Comparison of ENCODE assay signal across 26 cellular contexts in genomic region chr9:117548556-117548955, GRCh38.
DNase-seq lines count a peak whose midpoint lies in the region; ATAC-seq, FAIRE-seq and TF ChIP-seq lines count a peak whose summit lies in the region.
"Had no signal": no experiment of that assay in that cellular context is flagged by ENCODE, and none has a peak within 500 bp of the region (broad histone marks: within the 10 kb centered on the region; RNA-seq: fewer than 3 reads in every experiment).

No MANE protein-coding gene starts in this region.

- H3K36me3 ChIP-seq in right lobe of liver (no peaks in the 10 kb centered on the region), HepG2 (replicated peaks in 1 of 2; ENCODE audit: control insufficient read depth in 1 of 2, insufficient read depth in 2 of 2, low read length in 2 of 2) (no peaks in the 10 kb centered on the region), iPS-20b (ENCODE audit: insufficient read depth, low read depth, low read length) (no peaks in the 10 kb centered on the region)
- H3K36me3 ChIP-seq: BE2C, Peyer's patch had no signal

- no peak overlapping the region for H2AFZ ChIP-seq in HepG2 (ENCODE audit: low read length)

- POLR2A ChIA-PET in HepG2 (lab: Yijun Ruan, JAX), result no interaction called here

- no peak overlapping the region for H3K4me3 Mint-ChIP-seq in T-helper 17 cell
- H3K4me3 Mint-ChIP-seq in activated naive CD4-positive, alpha-beta T cell treated with anti-CD3 and anti-CD28 coated beads for 36 hours, result no peak overlapping the region
- H3K4me3 Mint-ChIP-seq: CD14-positive monocyte; CD8-positive, alpha-beta memory T cell had no signal

- TF ChIP-seq POLR2A in right lobe of liver (IDR thresholded peaks at IDR 0.05) (no peak), HepG2 (IDR thresholded peaks at IDR 0.05; ENCODE audit: insufficient read depth in 1 of 2, low read depth in 2 of 2, low read length in 2 of 2) (no peak)

- intact Hi-C loops in right lobe of liver (cut with DNase I) (no loop called here), HepG2 (cut with micrococcal nuclease; ENCODE audit: unreplicated experiment) (no loop called here)
- intact Hi-C loops in activated naive CD4-positive, alpha-beta T cell treated with anti-CD3 and anti-CD28 coated beads for 36 hours (cut with micrococcal nuclease), result no loop called here

- in situ Hi-C loops in HepG2 (cut with HindIII; ENCODE audit: extremely low pct_ligation_motif_present, low pct_unique_long_range_greater_than_20kb), result no loop called here

- H3K27ac Mint-ChIP-seq in T-helper 17 cell, result no peak overlapping the region
- no peak overlapping the region for H3K27ac Mint-ChIP-seq in activated naive CD4-positive, alpha-beta T cell treated with anti-CD3 and anti-CD28 coated beads for 36 hours
- H3K27ac Mint-ChIP-seq: CD14-positive monocyte; CD8-positive, alpha-beta memory T cell had no signal

- peaks cover 4% of the 10 kb centered on the region for H3K27me3 Mint-ChIP-seq in T-helper 17 cell
- peaks cover 11% of the 10 kb centered on the region for H3K27me3 Mint-ChIP-seq in activated naive CD4-positive, alpha-beta T cell treated with anti-CD3 and anti-CD28 coated beads for 36 hours (ENCODE audit: low read depth)
- H3K27me3 Mint-ChIP-seq: CD8-positive, alpha-beta memory T cell had no signal

- WGBS in right lobe of liver (ENCODE audit: insufficient coverage, low coverage, low lambda C conversion rate, missing lambda C conversion rate), result 41% methylated on average over 2 of the region's 2 CpGs
- WGBS in HepG2 (ENCODE audit: low lambda C conversion rate), result 52% methylated on average over 2 of the region's 2 CpGs

- H3K27ac ChIP-seq in right lobe of liver, result peak overlapping the region in 1 of 3 donors; percentile 47
- no peak overlapping the region for H3K27ac ChIP-seq in HepG2 (ENCODE audit: extremely low read length, insufficient read depth, low read length)
- H3K27ac ChIP-seq in iPS-20b (ENCODE audit: low read length), result no peak overlapping the region
- H3K27ac ChIP-seq: HL-60, Peyer's patch, SK-N-MC had no signal

- no peaks in the 10 kb centered on the region for H3K27me3 ChIP-seq in right lobe of liver
- H3K27me3 ChIP-seq in HepG2 (ENCODE audit: control insufficient read depth in 1 of 2, insufficient read depth in 2 of 2, low read length in 2 of 2), result peaks cover 0 to 1% of the 10 kb centered on the region in 2 experiments; a peak in 2 of 5 replicates
- H3K27me3 ChIP-seq in iPS-20b (ENCODE audit: insufficient read depth, low read length), result no peaks in the 10 kb centered on the region
- H3K27me3 ChIP-seq: BE2C, Peyer's patch had no signal

- DNase-seq in DMS53 (lab: John Stamatoyannopoulos, UW) (peak; percentile 18), DMS53 treated with DMSO at 0.1 percent for 48 hours (lab: John Stamatoyannopoulos, UW; ENCODE audit: unreplicated experiment) (no peak), right lobe of liver (no peak), HepG2 (ENCODE audit: low spot score) (no peak), amniotic stem cell (lab: John Stamatoyannopoulos, UW) (no peak), T-helper 17 cell (no peak)
- no peak for DNase-seq in activated naive CD4-positive, alpha-beta T cell treated with anti-CD3 and anti-CD28 coated beads for 36 hours
- DNase-seq: 8988T; ACHN; BE2C; CD8-positive, alpha-beta memory T cell; DMS153; Karpas-422; NCI-H1092; NCI-H1417 treated with DMSO at 0.1 percent for 48 hours; NCI-H187 treated with DMSO at 0.1 percent for 48 hours; NCI-H748 treated with DMSO at 0.1 percent for 48 hours; OCI-M1; Peyer's patch; SIG-M5 had no signal

- peaks cover 3% of the 10 kb centered on the region for H3K4me1 Mint-ChIP-seq in T-helper 17 cell
- peaks cover 11% of the 10 kb centered on the region for H3K4me1 Mint-ChIP-seq in activated naive CD4-positive, alpha-beta T cell treated with anti-CD3 and anti-CD28 coated beads for 36 hours (ENCODE audit: low read depth)
- H3K4me1 Mint-ChIP-seq: CD14-positive monocyte had no signal

- H3K79me2 ChIP-seq in HepG2 (ENCODE audit: insufficient read depth, low read length), result no peaks in the 10 kb centered on the region

- no peak overlapping the region for H3K9ac ChIP-seq in HepG2 (ENCODE audit: insufficient read depth, low read depth, low read length)
- H3K9ac ChIP-seq in iPS-20b (ENCODE audit: low read depth, low read length), result no peak overlapping the region

- H3K9me3 ChIP-seq in right lobe of liver (no peaks in the 10 kb centered on the region), HepG2 (ENCODE audit: low read length) (no peaks in the 10 kb centered on the region), iPS-20b (ENCODE audit: insufficient read depth, low read depth, low read length) (no peaks in the 10 kb centered on the region), T-helper 17 cell (ENCODE audit: control insufficient read depth, low read length, poor library complexity, severe bottlenecking) (no peaks in the 10 kb centered on the region)
- H3K9me3 ChIP-seq: BE2C, Peyer's patch had no signal

- no peak for TF ChIP-seq EP300 in HepG2 (IDR thresholded peaks at IDR 0.05; ENCODE audit: low read depth in 2 of 2, low read length in 2 of 2)
- TF ChIP-seq EP300 in HepG2 (CRISPR knock-in tag; IDR thresholded peaks at IDR 0.05; ENCODE audit: borderline replicate concordance), result no peak

- no peak overlapping the region for H3K4me2 ChIP-seq in HepG2 (ENCODE audit: low read depth, low read length)

- no peaks in the 10 kb centered on the region for H3K9me3 Mint-ChIP-seq in activated naive CD4-positive, alpha-beta T cell treated with anti-CD3 and anti-CD28 coated beads for 36 hours

- TF ChIP-seq RAD21 in HepG2 (CRISPR knock-in tag; IDR thresholded peaks at IDR 0.05), result no peak

- H3K36me3 Mint-ChIP-seq in T-helper 17 cell (ENCODE audit: low read depth), result no peaks in the 10 kb centered on the region
- no peaks in the 10 kb centered on the region for H3K36me3 Mint-ChIP-seq in activated naive CD4-positive, alpha-beta T cell treated with anti-CD3 and anti-CD28 coated beads for 36 hours (ENCODE audit: low read depth)
- H3K36me3 Mint-ChIP-seq: CD14-positive monocyte; CD8-positive, alpha-beta memory T cell had no signal

- peaks cover 0 to 13% (median 2%) of the 10 kb centered on the region in 4 donors for H3K4me1 ChIP-seq in right lobe of liver
- H3K4me1 ChIP-seq in HepG2 (ENCODE audit: insufficient read depth, low read length), result no peaks in the 10 kb centered on the region
- H3K4me1 ChIP-seq in iPS-20b (ENCODE audit: insufficient read depth, low read length), result peaks cover 41% of the 10 kb centered on the region
- H3K4me1 ChIP-seq: BE2C, Peyer's patch had no signal

- no peak for FAIRE-seq in HepG2 (lab: Jason Lieb, UNC)
- FAIRE-seq: GM18507, H54 had no signal

- BruUV-seq in HepG2 (replicated peaks; lab: Mats Ljungman, UMichigan), result no TSS peak

- CTCF ChIA-PET in HepG2 (lab: Yijun Ruan, JAX; ENCODE audit: low intra/inter-chr PET ratio, low total read pairs), result no interaction called here
- CTCF ChIA-PET in activated naive CD4-positive, alpha-beta T cell treated with anti-CD3 and anti-CD28 coated beads for 36 hours (lab: Charles Lee), result no interaction called here

- TF ChIP-seq CTCF in right lobe of liver (IDR thresholded peaks at IDR 0.05) (no peak), HepG2 (CRISPR knock-in tag; IDR thresholded peaks at IDR 0.05) (no peak)

- H4K20me1 ChIP-seq in HepG2 (ENCODE audit: insufficient read depth, low read length), result no peaks in the 10 kb centered on the region

- H3K4me3 ChIP-seq in right lobe of liver (no peak overlapping the region), HepG2 (replicated peaks in 1 of 3; ENCODE audit: insufficient read depth in 1 of 3, low read depth in 2 of 3, low read length in 3 of 3) (no peak overlapping the region), iPS-20b (ENCODE audit: low read length) (0 out of 2 replicates have a peak overlapping the region, but pooled peaks have one; percentile 25)
- H3K4me3 ChIP-seq: Peyer's patch, SK-N-MC had no signal

- ATAC-seq in right lobe of liver (peak in 3 of 4 donors; percentile 46 to 78 (median 47)), HepG2 (no peak), T-helper 17 cell (no peak)

TF ChIP-seq in HepG2, 621 proteins besides CTCF, POLR2A, EP300 and RAD21 (continues in another document):
- TF ChIP-seq FLYWCH1 (CRISPR knock-in tag; IDR thresholded peaks at IDR 0.05), result no peak
- TF ChIP-seq ZBTB10 (CRISPR knock-in tag; IDR thresholded peaks at IDR 0.05; ENCODE audit: borderline replicate concordance), result no peak
- TF ChIP-seq FOXK2 (IDR thresholded peaks at IDR 0.05), result no peak
- no peak for TF ChIP-seq HNRNPH1 (optimal IDR thresholded peaks at IDR 0.05; ENCODE audit: low read depth, low read length)

Comparison
In these comparisons a context has a peak if more than half of its experiments do, and no peak if none do; other contexts are left out.
1. ATAC-seq: peak in right lobe of liver (3 of 4); none in HepG2 (single experiment) and T-helper 17 cell (single experiment).